8 cellular contexts compared by ENCODE assay signal in genomic region chr15:75639191-75639708, GRCh38. TPM values are rescaled to one million over a fixed set of nuclear protein-coding genes. Genes with fewer than 3 reads are reported as not detected.
DNase-seq lines count a peak whose midpoint lies in the region; ATAC-seq, FAIRE-seq and TF ChIP-seq lines count a peak whose summit lies in the region.

No MANE protein-coding gene starts in this region.

- no peak for FAIRE-seq in H54 (lab: Jason Lieb, UNC)

- peaks cover 0 to 35% (median 15%) of the 10 kb centered on the region in 4 donors for H3K4me1 ChIP-seq in Peyer's patch
- peaks cover 0 to 8% of the 10 kb centered on the region in 2 donors for H3K4me1 ChIP-seq in esophagus (ENCODE audit: control insufficient read depth in 2 of 2, insufficient read depth in 2 of 2, low read length in 1 of 2)

- H3K36me3 ChIP-seq in GM06990 (ENCODE audit: control insufficient read depth, insufficient read depth, low read length), result no peaks in the 10 kb centered on the region
- H3K36me3 ChIP-seq in Peyer's patch, result no peaks in the 10 kb centered on the region
- H3K36me3 ChIP-seq in esophagus (ENCODE audit: control insufficient read depth in 2 of 2, insufficient read depth in 2 of 2, low read length in 1 of 2), result peaks cover 0 to 2% of the 10 kb centered on the region in 2 donors

- peak overlapping the region; percentile 94 to 97 (median 96) for H3K27ac ChIP-seq in Peyer's patch
- H3K27ac ChIP-seq in esophagus (ENCODE audit: low read depth in 2 of 2, low read length in 1 of 2), result peak overlapping the region; percentile 87 to 92

- no peak for ATAC-seq in HG03159 (IDR thresholded peaks at IDR 0.05; ENCODE audit: unreplicated experiment)

- TF ChIP-seq CTCF in GM06990 (IDR thresholded peaks at IDR 0.05; ENCODE audit: insufficient read depth, low read length, poor library complexity, severe bottlenecking), result no peak
- TF ChIP-seq CTCF in Peyer's patch (IDR thresholded peaks at IDR 0.05), result peak in 1 of 6 experiments; percentile 1

- H3K9me3 ChIP-seq in Peyer's patch, result no peaks in the 10 kb centered on the region
- no peaks in the 10 kb centered on the region for H3K9me3 ChIP-seq in esophagus (ENCODE audit: control insufficient read depth in 2 of 2, insufficient read depth in 1 of 2, low read depth in 1 of 2, low read length in 1 of 2)

- WGBS in esophagus, 2 donors, result 1% methylated on average over 16 of the region's 16 CpGs

- H3K4me3 ChIP-seq in GM06990 (replicated peaks; ENCODE audit: low read depth, low read length), result peak overlapping the region; percentile 99
- peak overlapping the region; percentile 81 to 91 (median 81) for H3K4me3 ChIP-seq in Peyer's patch
- peak overlapping the region; percentile 79 to 95 for H3K4me3 ChIP-seq in esophagus (ENCODE audit: low read depth in 1 of 2, low read length in 2 of 2)

- no peaks in the 10 kb centered on the region for H3K27me3 ChIP-seq in GM06990 (replicated peaks; ENCODE audit: control insufficient read depth, insufficient read depth, low read length)
- no peaks in the 10 kb centered on the region for H3K27me3 ChIP-seq in Peyer's patch
- H3K27me3 ChIP-seq in esophagus (ENCODE audit: control insufficient read depth in 1 of 2, insufficient read depth in 2 of 2, low read length in 2 of 2), result no peaks in the 10 kb centered on the region

- TF ChIP-seq POLR2A in Peyer's patch (IDR thresholded peaks at IDR 0.05), result no peak
- no peak for TF ChIP-seq POLR2A in H54 (IDR thresholded peaks at IDR 0.05; ENCODE audit: low read depth, low read length)

- no peak for DNase-seq in GM06990 (ENCODE audit: extremely low read depth, insufficient read length)
- DNase-seq in Peyer's patch, result no peak
- DNase-seq in pons (ENCODE audit: low spot score), result peak; percentile 64
- DNase-seq in H54 (ENCODE audit: insufficient read length, low spot score), result no peak
- DNase-seq in KG1 (lab: John Stamatoyannopoulos, UW), result no peak
- DNase-seq in COR-L47 (lab: John Stamatoyannopoulos, UW), result no peak

RNA-seq across cellular contexts. Expression of gene IMP3, which starts 0.8 kb away (rescaled TPM):
- 100 to 1,000 TPM in 3 of 4 donors, 10 to 100 TPM in 1; 96.8 to 133 (median 124) TPM for total RNA-seq in Peyer's patch
- polyA plus RNA-seq in esophagus, result 10 to 100 TPM; 59.4 to 91.1 TPM

RNA-seq across cellular contexts. Expression of gene SNX33, which starts 8.5 kb away (rescaled TPM):
- total RNA-seq in Peyer's patch, result 10 to 100 TPM; 35.5 to 53.7 (median 49.5) TPM
- polyA plus RNA-seq in esophagus, result 10 to 100 TPM; 24.0 to 43.4 TPM

RNA-seq across cellular contexts. Expression of gene SNUPN, which starts 13.7 kb away (rescaled TPM):
- 10 to 100 TPM; 11.5 to 32.2 (median 17.4) TPM for total RNA-seq in Peyer's patch
- polyA plus RNA-seq in esophagus, result 10 to 100 TPM in 1 of 2 donors, 1 to 10 TPM in 1; 9.6 to 11.1 TPM
